Comparison of ENCODE assay signal across 32 cellular contexts in the genomic region with DNA sequence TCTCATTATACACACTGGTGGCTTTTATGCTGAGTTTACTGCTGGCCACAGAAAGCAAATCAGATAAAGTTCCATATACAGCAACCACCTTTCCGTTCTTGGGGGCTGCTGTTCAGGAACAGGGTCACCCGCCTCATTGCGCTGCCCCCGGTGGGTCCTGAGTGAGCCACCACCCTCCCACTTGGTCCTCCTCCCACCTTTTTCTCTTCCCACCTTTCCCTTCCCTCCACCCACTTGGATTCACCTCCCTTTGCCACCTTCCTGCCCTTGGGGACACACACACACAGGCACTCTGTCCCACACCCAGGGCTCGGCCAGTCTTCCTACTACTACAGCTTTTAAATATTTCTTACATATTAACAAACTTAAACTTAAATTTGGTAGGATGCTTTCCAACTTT.
"Had no signal": no experiment of that assay in that cellular context is flagged by ENCODE, and none has a peak within 500 bp of the region (broad histone marks: within the 10 kb centered on the region; RNA-seq: fewer than 3 reads in every experiment).

No MANE protein-coding gene starts in this region.

- H3K79me2 ChIP-seq: parathyroid adenoma had no signal

- H3K9ac ChIP-seq: neural progenitor cell, parathyroid adenoma had no signal

- H3K9me3 ChIP-seq: esophagus squamous epithelium, left lung, mucosa of descending colon, right lobe of liver, suprapubic skin, transverse colon, upper lobe of right lung, uterus had no signal

- H3K27me3 ChIP-seq: esophagus squamous epithelium, heart right ventricle, left lung, neural progenitor cell, right lobe of liver, suprapubic skin, transverse colon, upper lobe of right lung, uterus had no signal

- H3K4me2 ChIP-seq: neural progenitor cell, smooth muscle cell had no signal

- H3K4me3 Mint-ChIP-seq: mesothelial cell of epicardium, naive B cell, nephron, neural progenitor cell had no signal

- ATAC-seq: heart right ventricle; left cardiac atrium; left lung; mucosa of descending colon; right lobe of liver; stimulated activated naive CD8-positive, alpha-beta T cell treated with anti-CD3 and anti-CD28 coated beads, Interleukin-15, Interleukin-2, amounts not matched to agents 100 U/mL and 50 U/mL, for 24 hours; upper lobe of right lung had no signal

- H3K4me1 Mint-ChIP-seq: mesothelial cell of epicardium, nephron, neural progenitor cell had no signal

- H3K4me3 ChIP-seq: coronary artery, esophagus squamous epithelium, heart right ventricle, left lung, mucosa of descending colon, neural progenitor cell, right lobe of liver, smooth muscle cell, suprapubic skin, transverse colon, upper lobe of right lung, uterus had no signal

- DNase-seq: dermis blood vessel endothelial cell; effector memory CD4-positive, alpha-beta T cell; erythroblast; esophagus squamous epithelium; foreskin melanocyte; glutamatergic neuron; heart right ventricle; hippocampal formation; left cardiac atrium; left lung; mesenchymal stem cell; mucosa of descending colon; naive B cell; right lobe of liver; stimulated activated CD4-positive, alpha-beta T cell treated with anti-CD3 and anti-CD28 coated beads, Interleukin-12 subunit alpha, Interleukin-12 subunit beta, amount 100 ng/mL, for 4 hours; stimulated activated CD4-positive, alpha-beta T cell treated with anti-CD3 and anti-CD28 coated beads, Interleukin-1b, Interleukin-23, amount 100 ng/mL, for 48 hours; stimulated activated CD4-positive, alpha-beta T cell treated with anti-CD3 and anti-CD28 coated beads, Interleukin-4, amount 100 ng/mL, for 1 hour; stimulated activated CD8-positive, alpha-beta memory T cell treated with anti-CD3 and anti-CD28 coated beads, Interleukin-4, amount 100 ng/mL, for 48 hours; stimulated activated naive CD8-positive, alpha-beta T cell treated with anti-CD3 and anti-CD28 coated beads, Interleukin-15, Interleukin-2, amounts not matched to agents 100 U/mL and 50 U/mL, for 24 hours; transverse colon; upper lobe of right lung; uterus had no signal

- H3K27ac ChIP-seq: coronary artery, esophagus squamous epithelium, heart right ventricle, left lung, neural progenitor cell, parathyroid adenoma, right lobe of liver, suprapubic skin, transverse colon, upper lobe of right lung, uterus had no signal

- FAIRE-seq: endometrium, islet of Langerhans had no signal

- H2AFZ ChIP-seq: neural progenitor cell, parathyroid adenoma had no signal

- H3K36me3 ChIP-seq: neural progenitor cell, right lobe of liver, suprapubic skin, transverse colon, upper lobe of right lung, uterus had no signal

- H3K27ac Mint-ChIP-seq: mesothelial cell of epicardium, nephron, neural progenitor cell, progenitor cell of endocrine pancreas had no signal

- H3K4me1 ChIP-seq: esophagus squamous epithelium, heart right ventricle, left lung, neural progenitor cell, parathyroid adenoma, right lobe of liver, suprapubic skin, transverse colon, upper lobe of right lung, uterus had no signal

- H3K27me3 Mint-ChIP-seq: naive B cell, progenitor cell of endocrine pancreas had no signal
